8 cellular contexts compared by ENCODE assay signal in the genomic region with DNA sequence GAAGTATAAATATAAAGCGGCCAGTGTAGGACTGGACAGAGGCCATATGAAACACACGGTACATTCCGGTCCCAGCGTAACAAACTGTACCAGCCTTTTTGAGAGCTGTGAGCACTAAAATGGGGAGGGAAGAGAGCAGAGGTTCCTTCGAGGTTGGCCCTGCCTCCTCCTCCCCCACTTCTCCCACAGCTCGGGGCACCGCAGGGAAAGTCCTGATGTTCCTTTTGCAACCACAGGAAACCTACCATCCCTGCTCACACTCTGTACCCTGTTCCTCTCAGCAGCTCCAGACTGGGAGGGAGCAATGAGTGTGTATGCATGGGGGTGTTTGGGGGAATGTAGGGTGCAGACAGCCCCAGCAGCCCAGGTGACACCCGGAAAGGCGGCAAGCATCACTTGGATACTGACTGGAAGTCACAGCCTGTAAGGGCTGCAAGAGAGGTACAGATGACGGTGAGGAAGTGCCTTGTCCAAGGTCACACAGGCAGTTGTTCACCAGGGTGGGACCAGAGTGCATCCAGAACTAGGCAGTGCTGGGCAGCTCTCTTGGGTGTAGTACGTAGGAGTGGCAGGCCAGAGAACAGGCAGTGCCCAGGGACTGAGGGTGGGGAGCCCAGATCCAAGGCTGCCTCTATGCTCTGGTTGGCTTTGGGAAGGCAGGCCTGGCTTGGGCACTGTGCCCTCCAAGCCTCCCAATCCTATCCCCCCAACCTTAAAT. TPM values are rescaled to one million over a fixed set of nuclear protein-coding genes. Genes with fewer than 3 reads are reported as not detected.
A peak's percentile ranks its signal among the peaks of the same experiment; 100 is the strongest.
DNase-seq lines count a peak whose midpoint lies in the region; ATAC-seq and TF ChIP-seq lines count a peak whose summit lies in the region.

No MANE protein-coding gene starts in this region.

- no peaks in the 10 kb centered on the region for H3K27me3 Mint-ChIP-seq in T-cell

- peak; percentile 52 for DNase-seq in CMK (ENCODE audit: low read depth)
- peak in 1 of 34 experiments; percentile 55 for DNase-seq in T-cell
- peak; percentile 80 for DNase-seq in fibroblast of villous mesenchyme (ENCODE audit: low read depth)
- no peak for DNase-seq in COR-L47 (lab: John Stamatoyannopoulos, UW)
- no peak for DNase-seq in NCI-H1105 treated with DMSO at 0.1 percent for 48 hours (lab: John Stamatoyannopoulos, UW)
- no peak for DNase-seq in NCI-H748 treated with DMSO at 0.1 percent for 48 hours (lab: John Stamatoyannopoulos, UW)

- no peaks in the 10 kb centered on the region for H3K36me3 Mint-ChIP-seq in T-cell

- TF ChIP-seq CTCF in fibroblast of villous mesenchyme (IDR thresholded peaks at IDR 0.05; ENCODE audit: insufficient read depth, low read depth, low read length) (no peak), parathyroid adenoma (IDR thresholded peaks at IDR 0.05) (no peak)

- ATAC-seq in T-cell (replicated peaks in 1 of 4) (no peak), GM21576 (IDR thresholded peaks at IDR 0.05; ENCODE audit: unreplicated experiment) (no peak)

- CTCF ChIA-PET in T-cell (lab: Charles Lee), result interaction anchor here (0.6 to 1.3 kb wide), 5 partner anchors 10 to 135 kb away, joined by 3 to 5 read pairs (median 4); no protein-coding TSS in a partner anchor

- H3K27ac ChIP-seq in parathyroid adenoma, result peak overlapping the region; percentile 100

- peak overlapping the region in 2 of 3 donors; percentile 74 for H3K4me3 Mint-ChIP-seq in T-cell

- POLR2A ChIA-PET in T-cell (lab: Charles Lee), result interaction anchor here in 1 of 2 donors (0.5 to 1.5 kb wide), 2 partner anchors 39 to 1345 kb away, joined by 3 to 5 read pairs; no protein-coding TSS in a partner anchor

- H3K4me3 ChIP-seq in fibroblast of villous mesenchyme (ENCODE audit: low read depth, low read length) (no peak overlapping the region), parathyroid adenoma (ENCODE audit: low read depth, low read length) (no peak overlapping the region)

- no peaks in the 10 kb centered on the region for H3K79me2 ChIP-seq in parathyroid adenoma

- H3K27me3 ChIP-seq in parathyroid adenoma (ENCODE audit: control insufficient read depth, insufficient read depth, low read length), result no peaks in the 10 kb centered on the region

- H3K4me2 ChIP-seq in parathyroid adenoma (ENCODE audit: low read length), result peak overlapping the region; percentile 73

- H3K9me3 Mint-ChIP-seq in T-cell, result no peaks in the 10 kb centered on the region

- no peaks in the 10 kb centered on the region for H3K36me3 ChIP-seq in parathyroid adenoma (ENCODE audit: control insufficient read depth, insufficient read depth, low read length)

- H3K4me1 Mint-ChIP-seq in T-cell, result peaks cover 78 to 82% (median 80%) of the 10 kb centered on the region in 3 donors

- H3K9me3 ChIP-seq in parathyroid adenoma (ENCODE audit: control insufficient read depth, low read length), result no peaks in the 10 kb centered on the region

- peak overlapping the region; percentile 88 for H2AFZ ChIP-seq in parathyroid adenoma

- peaks cover 64% of the 10 kb centered on the region for H3K4me1 ChIP-seq in parathyroid adenoma

- peak overlapping the region; percentile 94 to 96 for H3K27ac Mint-ChIP-seq in T-cell

- H3K9ac ChIP-seq in parathyroid adenoma, result no peak overlapping the region

RNA-seq across cellular contexts. Expression of gene ARMC12, which starts 11.0 kb away (rescaled TPM):
- 1 to 10 TPM in 2 of 5 donors, under 1 TPM in 3; 0.63 to 1.8 (median 0.90) TPM for total RNA-seq in T-cell
- 0.43 TPM in 1 of 2 replicates, not detected in the other for total RNA-seq in fibroblast of villous mesenchyme

RNA-seq across cellular contexts. Expression of gene FKBP5, which starts 37.2 kb away (rescaled TPM):
- 100 to 1,000 TPM in 1 of 5 donors, 10 to 100 TPM in 4; 61.4 to 130 (median 63.9) TPM for total RNA-seq in T-cell
- 1.3 and 3.2 TPM in 2 replicates for total RNA-seq in fibroblast of villous mesenchyme

RNA-seq across cellular contexts. Expression of gene CLPSL2, which starts 50.5 kb away (rescaled TPM):
- total RNA-seq in T-cell (not detected), fibroblast of villous mesenchyme (not detected in 2 replicates)

RNA-seq across cellular contexts. Expression of gene CLPSL1, which starts 54.9 kb away (rescaled TPM):
- not detected for total RNA-seq in T-cell
- total RNA-seq in fibroblast of villous mesenchyme, result not detected in 2 replicates

Comparison
In these comparisons a context has a peak if more than half of its experiments do, and no peak if none do; other contexts are left out.
1. DNase-seq: peak in CMK (single experiment) and fibroblast of villous mesenchyme (single experiment); none in COR-L47 (single experiment), NCI-H1105 treated with DMSO at 0.1 percent for 48 hours (single experiment) and NCI-H748 treated with DMSO at 0.1 percent for 48 hours (single experiment).
2. RNA of gene FKBP5, which starts 37.2 kb away (total RNA-seq): 61.4 to 130 TPM in T-cell; 1.3 to 3.2 TPM in fibroblast of villous mesenchyme; every median in the first group is over 10 times any median in the second.